Comparison of ENCODE assay signal across 20 cellular contexts in genomic region chr1:52680353-52680752, GRCh38. TPM values are rescaled to one million over a fixed set of nuclear protein-coding genes. Genes with fewer than 3 reads are reported as not detected.
DNase-seq lines count a peak whose midpoint lies in the region; ATAC-seq, FAIRE-seq and TF ChIP-seq lines count a peak whose summit lies in the region.
"Had no signal": no experiment of that assay in that cellular context is flagged by ENCODE, and none has a peak within 500 bp of the region (broad histone marks: within the 10 kb centered on the region; RNA-seq: fewer than 3 reads in every experiment).

No MANE protein-coding gene starts in this region.

- H3K9me1 ChIP-seq in K562 (ENCODE audit: control insufficient read depth, insufficient read depth, low read length) = no peaks in the 10 kb centered on the region

- H4K8ac ChIP-seq in trophoblast cell (ENCODE audit: low read depth, low read length) = no peak overlapping the region

- no TSS peak for BruUV-seq in K562 (replicated peaks; lab: Mats Ljungman, UMichigan)

- no peak overlapping the region for H3K4me3 ChIP-seq in K562
- H3K4me3 ChIP-seq in trophoblast cell (ENCODE audit: low read depth, low read length) = no peak overlapping the region
- H3K4me3 ChIP-seq in GM23248 = no peak overlapping the region
- H3K4me3 ChIP-seq: PC-9 had no signal

- no peaks in the 10 kb centered on the region for H3K27me3 Mint-ChIP-seq in T-helper 2 cell treated with Interferon-gamma antibody and Interleukin-4, amounts not matched to agents 5 μg/mL and 100 μg/mL, for 36 hours (ENCODE audit: low read depth)
- no peaks in the 10 kb centered on the region for H3K27me3 Mint-ChIP-seq in CD4-positive, alpha-beta T cell

- no peak for ATAC-seq in CD4-positive, alpha-beta T cell (ENCODE audit: poor library complexity)
- ATAC-seq in K562 = 0 out of 3 replicates have a peak, but pooled peaks have one; percentile 8

- no peak overlapping the region for H4K12ac ChIP-seq in trophoblast cell (ENCODE audit: low read depth, low read length)

- no peak overlapping the region for H3K4me2 ChIP-seq in K562 (ENCODE audit: insufficient read depth, low read length)
- no peak overlapping the region for H3K4me2 ChIP-seq in trophoblast cell (ENCODE audit: low read length)
- no peak overlapping the region for H3K4me2 ChIP-seq in GM23248 (ENCODE audit: unreplicated experiment)
- H3K4me2 ChIP-seq: PC-9 had no signal

- no peak for DNase-seq in T-helper 2 cell treated with Interferon-gamma antibody and Interleukin-4, amounts not matched to agents 5 μg/mL and 100 μg/mL, for 36 hours (ENCODE audit: low spot score)
- DNase-seq in T-helper 2 cell = no peak
- no peak for DNase-seq in CD4-positive, alpha-beta T cell
- no peak for DNase-seq in K562 (ENCODE audit: extremely low read depth in 1 of 4, low spot score in 3 of 4)
- DNase-seq in trophoblast cell = no peak
- no peak for DNase-seq in cortex of kidney (lab: John Stamatoyannopoulos, UW)
- DNase-seq in GM23248 = no peak
- DNase-seq in frontal cortex (ENCODE audit: low spot score in 2 of 2) = no peak
- DNase-seq: 8988T, DMS153, GF-D8, HCEC 1CT, NCI-H1092 treated with DMSO at 0.1 percent for 48 hours, NCI-H146, NCI-H2029 treated with DMSO at 0.1 percent for 48 hours, NCI-H2171, NCI-H526, PC-9 had no signal

- H3K4ac ChIP-seq in trophoblast cell (ENCODE audit: low read depth, low read length) = no peak overlapping the region

- no peak overlapping the region for H4K91ac ChIP-seq in trophoblast cell (ENCODE audit: low read depth, low read length)

- H3K36me3 ChIP-seq in K562 (ENCODE audit: control insufficient read depth, insufficient read depth, low read length) = peaks cover 12% of the 10 kb centered on the region
- no peaks in the 10 kb centered on the region for H3K36me3 ChIP-seq in trophoblast cell (ENCODE audit: control insufficient read depth in 1 of 2, insufficient read depth in 2 of 2, low read length in 2 of 2)
- H3K36me3 ChIP-seq in GM23248 (ENCODE audit: low read depth) = no peaks in the 10 kb centered on the region

- TF ChIP-seq RAD21 in K562 (CRISPR knock-in tag; conservative IDR thresholded peaks at IDR 0.05 in 1 of 2, IDR thresholded peaks at IDR 0.05 in 1 of 2) = no peak

- H3K79me1 ChIP-seq in trophoblast cell (ENCODE audit: low read length) = peaks cover 21% of the 10 kb centered on the region

- no peak for TF ChIP-seq POLR2A in K562 (conservative IDR thresholded peaks at IDR 0.05)

- H3K4me1 ChIP-seq in K562 (replicated peaks in 1 of 2; ENCODE audit: control insufficient read depth in 2 of 2, insufficient read depth in 2 of 2, low read length in 2 of 2) (peaks cover 0 to 7% of the 10 kb centered on the region in 2 experiments; a peak in 3 of 5 replicates), trophoblast cell (ENCODE audit: control insufficient read depth in 1 of 2, insufficient read depth in 2 of 2, low read length in 2 of 2) (peaks cover 9 to 10% of the 10 kb centered on the region in 2 experiments), GM23248 (ENCODE audit: insufficient read depth) (no peaks in the 10 kb centered on the region)

- no peaks in the 10 kb centered on the region for H4K20me1 ChIP-seq in K562 (replicated peaks; ENCODE audit: control insufficient read depth, insufficient read depth, low read length)
- no peaks in the 10 kb centered on the region for H4K20me1 ChIP-seq in GM23248 (ENCODE audit: insufficient read depth)

- 50% methylated on average over 3 of the region's 3 CpGs for WGBS in K562 (ENCODE audit: insufficient coverage, low coverage, missing lambda C conversion rate)
- no CpG with 5 or more reads among the region's 3 CpGs for WGBS in trophoblast cell (ENCODE audit: extremely low coverage, insufficient coverage, insufficient read length)
- 53 to 56% methylated on average over 3 of the region's 3 CpGs for WGBS in GM23248 (ENCODE audit: low coverage in 1 of 2, low lambda C conversion rate in 2 of 2, missing lambda C conversion rate in 2 of 2), 2 experiments

- POLR2A ChIA-PET in CD4-positive, alpha-beta T cell (lab: Charles Lee) = interaction anchor here (1.0 kb wide), 1 partner anchor 126 kb away, joined by 4 read pairs; no protein-coding TSS in a partner anchor
- POLR2A ChIA-PET in K562 (lab: Yijun Ruan, JAX) = interaction anchor here (1.4 kb wide), 1 partner anchor 275 kb away, joined by 5 read pairs; the partner anchor contains the start of genes ORC1 and PRPF38A

- H3K23ac ChIP-seq in trophoblast cell (ENCODE audit: low read length) = no peak overlapping the region

- H2AFZ ChIP-seq in K562 (ENCODE audit: low read depth, low read length) (no peak overlapping the region), trophoblast cell (ENCODE audit: insufficient read depth, low read length, poor library complexity) (no peak overlapping the region), GM23248 (no peak overlapping the region)
- H2AFZ ChIP-seq: PC-9 had no signal

- H3K79me2 ChIP-seq in K562 (ENCODE audit: control insufficient read depth, insufficient read depth, low read length) (no peaks in the 10 kb centered on the region), trophoblast cell (ENCODE audit: control insufficient read depth, insufficient read depth, low read length, poor library complexity) (no peaks in the 10 kb centered on the region), GM23248 (ENCODE audit: insufficient read depth) (no peaks in the 10 kb centered on the region)

- CTCF ChIA-PET in CD4-positive, alpha-beta T cell (lab: Charles Lee) = interaction anchor here (0.8 kb wide), 1 partner anchor 11 kb away, joined by 3 read pairs; no protein-coding TSS in a partner anchor
- CTCF ChIA-PET in K562 (lab: Yijun Ruan, JAX; ENCODE audit: low intra/inter-chr PET ratio) = no interaction called here

- FAIRE-seq in K562 (lab: Jason Lieb, UNC) (no peak), frontal cortex (lab: Jason Lieb, UNC) (no peak)

- peaks cover 8% of the 10 kb centered on the region for H3K4me1 Mint-ChIP-seq in T-helper 2 cell treated with Interferon-gamma antibody and Interleukin-4, amounts not matched to agents 5 μg/mL and 100 μg/mL, for 36 hours (ENCODE audit: low read depth)
- H3K4me1 Mint-ChIP-seq in CD4-positive, alpha-beta T cell (ENCODE audit: low read depth) = peaks cover 2% of the 10 kb centered on the region

- H3K9ac ChIP-seq in K562 (ENCODE audit: insufficient read depth in 1 of 2, low read depth in 2 of 2, low read length in 2 of 2) (no peak overlapping the region), trophoblast cell (ENCODE audit: low read length) (no peak overlapping the region), GM23248 (no peak overlapping the region)

- H3K27ac ChIP-seq in CD4-positive, alpha-beta T cell (ENCODE audit: low read depth, low read length) = no peak overlapping the region
- no peak overlapping the region for H3K27ac ChIP-seq in K562 (ENCODE audit: extremely low read depth, low read depth, low read length)
- H3K27ac ChIP-seq in trophoblast cell (ENCODE audit: low read depth, low read length) = no peak overlapping the region
- H3K27ac ChIP-seq in GM23248 = no peak overlapping the region
- H3K27ac ChIP-seq: PC-9, RWPE1 had no signal

- no peak overlapping the region for H2BK5ac ChIP-seq in trophoblast cell (ENCODE audit: low read depth, low read length, poor library complexity)

- H3K27me3 ChIP-seq in CD4-positive, alpha-beta T cell (ENCODE audit: control insufficient read depth, insufficient read depth, low read length) = no peaks in the 10 kb centered on the region
- H3K27me3 ChIP-seq in K562 (ENCODE audit: control insufficient read depth in 2 of 2, insufficient read depth in 2 of 2, low read length in 2 of 2) (no peaks in the 10 kb centered on the region; a peak in 1 of 5 replicates), trophoblast cell (ENCODE audit: insufficient read depth, low read length) (no peaks in the 10 kb centered on the region), GM23248 (replicated peaks; ENCODE audit: insufficient read depth) (no peaks in the 10 kb centered on the region)

- no peak overlapping the region for H3K4me3 Mint-ChIP-seq in T-helper 2 cell treated with Interferon-gamma antibody and Interleukin-4, amounts not matched to agents 5 μg/mL and 100 μg/mL, for 36 hours
- H3K4me3 Mint-ChIP-seq in CD4-positive, alpha-beta T cell = no peak overlapping the region

- H3K9me3 ChIP-seq in CD4-positive, alpha-beta T cell (ENCODE audit: control insufficient read depth, low read length) = no peaks in the 10 kb centered on the region
- no peaks in the 10 kb centered on the region for H3K9me3 ChIP-seq in K562 (replicated peaks; ENCODE audit: control insufficient read depth, insufficient read depth, low read depth, low read length)
- no peaks in the 10 kb centered on the region for H3K9me3 ChIP-seq in trophoblast cell (ENCODE audit: insufficient read depth, low read depth, low read length)
- no peaks in the 10 kb centered on the region for H3K9me3 ChIP-seq in GM23248 (ENCODE audit: low read depth)

- H3F3A ChIP-seq in GM23248 (ENCODE audit: insufficient read depth) = no peaks in the 10 kb centered on the region

- in situ Hi-C loops in K562 (cut with MboI) (loop anchor here (10.0 to 25.0 kb wide), 2 partner anchors 276 to 543 kb away; partner anchors contain the start of genes ORC1, PRPF38A and ZFYVE9), GM23248 (cut with MboI) (loop anchor here (25.0 kb wide), 1 partner anchor 543 kb away; the partner anchor contains the start of gene ZFYVE9)

- intact Hi-C loops in CD4-positive, alpha-beta T cell (cut with DNase I, micrococcal nuclease) = loop anchor here (10.0 kb wide), 2 partner anchors 206 to 276 kb away; partner anchors contain the start of genes ORC1 (in 1 of the 2) and PRPF38A (in 1 of the 2)
- intact Hi-C loops in K562 (cut with micrococcal nuclease) = loop anchor here (5.0 kb wide), 1 partner anchor 278 kb away; the partner anchor contains the start of genes ORC1 and PRPF38A

- no peak for TF ChIP-seq CTCF in CD4-positive, alpha-beta T cell (IDR thresholded peaks at IDR 0.05)
- TF ChIP-seq CTCF in K562 (IDR thresholded peaks at IDR 0.05 in 2 of 3, conservative IDR thresholded peaks at IDR 0.05 in 1 of 3; ENCODE audit: insufficient read depth in 2 of 3, low read depth in 1 of 3, low read length in 3 of 3) = no peak

- H3K14ac ChIP-seq in trophoblast cell (ENCODE audit: low read length) = no peak overlapping the region

- no peaks in the 10 kb centered on the region for H3K9me2 ChIP-seq in GM23248 (ENCODE audit: insufficient read depth)

- H2BK12ac ChIP-seq in trophoblast cell (ENCODE audit: low read length) = peak overlapping the region; percentile 19

- H3K36me3 Mint-ChIP-seq in T-helper 2 cell treated with Interferon-gamma antibody and Interleukin-4, amounts not matched to agents 5 μg/mL and 100 μg/mL, for 36 hours (ENCODE audit: low read depth) = peaks cover 10% of the 10 kb centered on the region
- peaks cover 28% of the 10 kb centered on the region for H3K36me3 Mint-ChIP-seq in CD4-positive, alpha-beta T cell (ENCODE audit: low read depth)

- H3K27ac Mint-ChIP-seq in T-helper 2 cell treated with Interferon-gamma antibody and Interleukin-4, amounts not matched to agents 5 μg/mL and 100 μg/mL, for 36 hours = peak overlapping the region; percentile 3
- peak overlapping the region; percentile 16 for H3K27ac Mint-ChIP-seq in CD4-positive, alpha-beta T cell

- H3K18ac ChIP-seq in trophoblast cell (ENCODE audit: low read length) = no peak overlapping the region

- H2AK5ac ChIP-seq in trophoblast cell (ENCODE audit: low read length) = no peak overlapping the region

- H3K9me3 Mint-ChIP-seq in T-helper 2 cell treated with Interferon-gamma antibody and Interleukin-4, amounts not matched to agents 5 μg/mL and 100 μg/mL, for 36 hours = peaks cover 6% of the 10 kb centered on the region
- no peaks in the 10 kb centered on the region for H3K9me3 Mint-ChIP-seq in CD4-positive, alpha-beta T cell

- no peak for TF ChIP-seq EP300 in K562 (IDR thresholded peaks at IDR 0.05; ENCODE audit: low read length)

- no peak overlapping the region for H2BK120ac ChIP-seq in trophoblast cell (ENCODE audit: insufficient read depth, low read length, poor library complexity)

RNA-seq across cellular contexts. Expression of gene COA7, which starts 17.8 kb away (rescaled TPM):
- total RNA-seq in CD4-positive, alpha-beta T cell = 1 to 10 TPM in 1 of 2 experiments, under 1 TPM in 1; 0.99 to 1.1 TPM
- 16.7 and 21.2 TPM in 2 replicates for total RNA-seq in K562 (2011; cell fraction: chromatin; rRNA removed; ENCODE audit: low replicate concordance)
- 11.3 and 11.4 TPM in 2 replicates for total RNA-seq in K562 (2011; cell fraction: nucleolus; rRNA removed)
- 16.6 and 20.1 TPM in 2 replicates for total RNA-seq in K562 (2011; cell fraction: nucleoplasm; rRNA removed)
- total RNA-seq in K562 (2014; rRNA removed) = 19.4 and 22.9 TPM in 2 replicates
- 48.8 and 50.2 TPM in 2 replicates for total RNA-seq in K562 (2014; rRNA removed; fragmentation: Illumina TruSeq; extraction: Trizol)
- 50.6 and 53.9 TPM in 2 replicates for total RNA-seq in K562 (2015; rRNA removed; fragmentation: Illumina TruSeq; extraction: Trizol)
- total RNA-seq in K562 (2021) = 59.3 and 61.3 TPM in 2 replicates
- 42.7 and 51.0 TPM in 2 replicates for polyA plus RNA-seq in K562 (2011; rRNA removed)
- polyA plus RNA-seq in K562 (2011; cell fraction: cytosol; rRNA removed) = 36.2 and 36.6 TPM in 2 replicates
- 10.2 and 11.7 TPM in 2 replicates for polyA plus RNA-seq in K562 (2011; cell fraction: nucleus; rRNA removed)
- polyA plus RNA-seq in K562 (2012) = 34.6 and 49.3 TPM in 2 replicates
- 37.3 and 45.9 TPM in 2 replicates for polyA plus RNA-seq in K562 (2014; fragmentation: Illumina TruSeq; extraction: Trizol)
- 10 to 100 TPM; 59.6 to 82.8 TPM for polyA plus RNA-seq in K562 (2014; fragmentation: Nextera tagmentation; extraction: Ambion mirVana)
- polyA plus RNA-seq in K562 (2014; rRNA removed) = 34.2 and 43.7 TPM in 2 replicates
- polyA minus RNA-seq in K562 (2011; rRNA and poly(A)+ RNA removed) = 41.9 and 45.6 TPM in 2 replicates
- 13.6 and 15.3 TPM in 2 replicates for polyA minus RNA-seq in K562 (2011; cell fraction: cytosol; rRNA and poly(A)+ RNA removed)
- 3.8 and 6.0 TPM in 2 replicates for polyA minus RNA-seq in K562 (2011; cell fraction: nucleus; rRNA and poly(A)+ RNA removed)
- 7.9 TPM in 2 replicates for polyA plus RNA-seq in trophoblast cell (2013)
- total RNA-seq in GM23248 (2014; rRNA removed; shearing (Covaris generic)) = 5.1 and 6.9 TPM in 2 replicates
- polyA plus RNA-seq in GM23248 (2016; fragmentation: Nextera tagmentation; extraction: Ambion mirVana) = 12.1 and 12.9 TPM in 2 replicates
- total RNA-seq in frontal cortex = 27.3 TPM

RNA-seq across cellular contexts. Expression of gene ZYG11B, which starts 45.9 kb away (rescaled TPM):
- 10 to 100 TPM; 14.1 to 16.1 TPM for total RNA-seq in CD4-positive, alpha-beta T cell
- total RNA-seq in K562 (2011; cell fraction: chromatin; rRNA removed; ENCODE audit: low replicate concordance) = 36.6 and 41.8 TPM in 2 replicates
- 10.1 and 12.7 TPM in 2 replicates for total RNA-seq in K562 (2011; cell fraction: nucleolus; rRNA removed)
- total RNA-seq in K562 (2011; cell fraction: nucleoplasm; rRNA removed) = 13.9 and 15.3 TPM in 2 replicates
- 12.2 and 15.7 TPM in 2 replicates for total RNA-seq in K562 (2014; rRNA removed)
- 22.2 and 24.5 TPM in 2 replicates for total RNA-seq in K562 (2014; rRNA removed; fragmentation: Illumina TruSeq; extraction: Trizol)
- total RNA-seq in K562 (2015; rRNA removed; fragmentation: Illumina TruSeq; extraction: Trizol) = 18.7 and 21.0 TPM in 2 replicates
- total RNA-seq in K562 (2021) = 19.7 and 20.4 TPM in 2 replicates
- polyA plus RNA-seq in K562 (2011; rRNA removed) = 18.1 and 18.4 TPM in 2 replicates
- 6.6 and 10.7 TPM in 2 replicates for polyA plus RNA-seq in K562 (2011; cell fraction: cytosol; rRNA removed)
- 4.6 and 6.0 TPM in 2 replicates for polyA plus RNA-seq in K562 (2011; cell fraction: nucleus; rRNA removed)
- 6.2 and 6.5 TPM in 2 replicates for polyA plus RNA-seq in K562 (2012)
- 8.5 and 9.2 TPM in 2 replicates for polyA plus RNA-seq in K562 (2014; fragmentation: Illumina TruSeq; extraction: Trizol)
- polyA plus RNA-seq in K562 (2014; fragmentation: Nextera tagmentation; extraction: Ambion mirVana) = 1 to 10 TPM; 4.9 to 6.1 TPM
- polyA plus RNA-seq in K562 (2014; rRNA removed) = 7.9 and 8.8 TPM in 2 replicates
- 43.7 and 54.2 TPM in 2 replicates for polyA minus RNA-seq in K562 (2011; rRNA and poly(A)+ RNA removed)
- polyA minus RNA-seq in K562 (2011; cell fraction: cytosol; rRNA and poly(A)+ RNA removed) = 13.9 and 15.0 TPM in 2 replicates
- 11.4 and 26.4 TPM in 2 replicates for polyA minus RNA-seq in K562 (2011; cell fraction: nucleus; rRNA and poly(A)+ RNA removed)
- 11.4 and 11.6 TPM in 2 replicates for polyA plus RNA-seq in trophoblast cell (2013)
- 56.1 and 57.9 TPM in 2 replicates for total RNA-seq in GM23248 (2014; rRNA removed; shearing (Covaris generic))
- 15.1 and 16.1 TPM in 2 replicates for polyA plus RNA-seq in GM23248 (2016; fragmentation: Nextera tagmentation; extraction: Ambion mirVana)
- total RNA-seq in frontal cortex = 172 TPM

RNA-seq across cellular contexts. Expression of gene SHISAL2A, which starts 47.4 kb away (rescaled TPM):
- 10 to 100 TPM; 25.9 to 28.4 TPM for total RNA-seq in CD4-positive, alpha-beta T cell
- not detected in 2 replicates for total RNA-seq in K562 (2011; cell fraction: chromatin; rRNA removed; ENCODE audit: low replicate concordance)
- not detected in 2 replicates for total RNA-seq in K562 (2011; cell fraction: nucleolus; rRNA removed)
- total RNA-seq in K562 (2011; cell fraction: nucleoplasm; rRNA removed) = not detected in 2 replicates
- total RNA-seq in K562 (2014; rRNA removed) (not detected in 2 replicates), K562 (2014; rRNA removed; fragmentation: Illumina TruSeq; extraction: Trizol) (not detected in 2 replicates), K562 (2015; rRNA removed; fragmentation: Illumina TruSeq; extraction: Trizol) (not detected in 2 replicates), K562 (2021) (0.11 TPM in 1 of 2 replicates, not detected in the other), frontal cortex (not detected)
- polyA plus RNA-seq in K562 (2011; rRNA removed) (not detected in 2 replicates), K562 (2014; fragmentation: Illumina TruSeq; extraction: Trizol) (not detected in 2 replicates), K562 (2014; fragmentation: Nextera tagmentation; extraction: Ambion mirVana) (not detected), K562 (2014; rRNA removed) (not detected in 2 replicates), GM23248 (2016; fragmentation: Nextera tagmentation; extraction: Ambion mirVana) (not detected in 2 replicates)
- not detected in 2 replicates for polyA plus RNA-seq in K562 (2011; cell fraction: cytosol; rRNA removed)
- polyA plus RNA-seq in K562 (2011; cell fraction: nucleus; rRNA removed) = not detected in 2 replicates
- polyA plus RNA-seq in K562 (2012) = not detected in 2 replicates
- polyA minus RNA-seq in K562 (2011; rRNA and poly(A)+ RNA removed) = not detected in 2 replicates
- not detected in 2 replicates for polyA minus RNA-seq in K562 (2011; cell fraction: cytosol; rRNA and poly(A)+ RNA removed)
- not detected in 2 replicates for polyA minus RNA-seq in K562 (2011; cell fraction: nucleus; rRNA and poly(A)+ RNA removed)
- polyA plus RNA-seq in trophoblast cell (2013) = 0.99 and 1.1 TPM in 2 replicates
- total RNA-seq in GM23248 (2014; rRNA removed; shearing (Covaris generic)) = not detected in 2 replicates
- total RNA-seq: PC-9 had no signal
- polyA plus RNA-seq: AG04450 had no signal

Comparison
In these comparisons a context has a peak if more than half of its experiments do, and no peak if none do; other contexts are left out.
1. RNA of gene SHISAL2A, which starts 47.4 kb away (total RNA-seq): 25.9 to 28.4 TPM in CD4-positive, alpha-beta T cell; 0.11 TPM in K562, not detected in GM23248 and not detected in frontal cortex (single experiment); every median in the first group is over 10 times any median in the second.